11 cellular contexts compared by ENCODE assay signal in genomic region chr3:11583638-11584046, GRCh38.
A peak's percentile ranks its signal among the peaks of the same experiment; 100 is the strongest.
DNase-seq lines count a peak whose midpoint lies in the region; ATAC-seq and TF ChIP-seq lines count a peak whose summit lies in the region.
"Had no signal": no experiment of that assay in that cellular context is flagged by ENCODE, and none has a peak within 500 bp of the region (broad histone marks: within the 10 kb centered on the region; RNA-seq: fewer than 3 reads in every experiment).

No MANE protein-coding gene starts in this region.

- intact Hi-C loops in left lung (cut with DNase I), result no loop called here

- no peak overlapping the region for H3K4me3 ChIP-seq in left lung
- H3K4me3 ChIP-seq: body of pancreas had no signal

- ATAC-seq in left lung (no peak), GM21619 (IDR thresholded peaks at IDR 0.05; ENCODE audit: unreplicated experiment) (no peak)
- ATAC-seq: body of pancreas had no signal

- no peaks in the 10 kb centered on the region for H3K9me3 ChIP-seq in left lung
- H3K9me3 ChIP-seq: body of pancreas had no signal

- H3K27ac ChIP-seq in caudate nucleus (ENCODE audit: low read depth, low read length) (peak overlapping the region; percentile 96), left lung (peak overlapping the region; percentile 63 to 70), substantia nigra (ENCODE audit: low read depth, low read length, poor library complexity, severe bottlenecking) (peak overlapping the region; percentile 19)

- peak; percentile 96 for DNase-seq in NCI-H226
- DNase-seq in caudate nucleus (lab: John Stamatoyannopoulos, UW), result no peak
- no peak for DNase-seq in left lung
- no peak for DNase-seq in substantia nigra (lab: John Stamatoyannopoulos, UW)
- DNase-seq in dermis blood vessel endothelial cell, result no peak
- no peak for DNase-seq in SW480 (ENCODE audit: low spot score)
- no peak for DNase-seq in NCI-H2029 treated with DMSO at 0.1 percent for 48 hours (lab: John Stamatoyannopoulos, UW)
- DNase-seq: DMS 273 treated with DMSO at 0.1 percent for 48 hours, NCI-H524 treated with DMSO at 0.1 percent for 48 hours had no signal

- peaks cover 26 to 39% of the 10 kb centered on the region in 2 donors for H3K4me1 ChIP-seq in left lung

- H3K36me3 ChIP-seq in left lung, result no peaks in the 10 kb centered on the region

- H3K27me3 ChIP-seq in left lung, result no peaks in the 10 kb centered on the region
- H3K27me3 ChIP-seq: body of pancreas had no signal

- TF ChIP-seq CTCF in left lung (IDR thresholded peaks at IDR 0.05), result no peak

Comparison
In these comparisons a context has a peak if more than half of its experiments do, and no peak if none do; other contexts are left out.
1. H3K27ac ChIP-seq: peak in every context shown above with its lines; median percentile 96 in caudate nucleus; 66 in left lung; 19 in substantia nigra.